ENCODE assay signal across 22 cellular contexts in the genomic region with DNA sequence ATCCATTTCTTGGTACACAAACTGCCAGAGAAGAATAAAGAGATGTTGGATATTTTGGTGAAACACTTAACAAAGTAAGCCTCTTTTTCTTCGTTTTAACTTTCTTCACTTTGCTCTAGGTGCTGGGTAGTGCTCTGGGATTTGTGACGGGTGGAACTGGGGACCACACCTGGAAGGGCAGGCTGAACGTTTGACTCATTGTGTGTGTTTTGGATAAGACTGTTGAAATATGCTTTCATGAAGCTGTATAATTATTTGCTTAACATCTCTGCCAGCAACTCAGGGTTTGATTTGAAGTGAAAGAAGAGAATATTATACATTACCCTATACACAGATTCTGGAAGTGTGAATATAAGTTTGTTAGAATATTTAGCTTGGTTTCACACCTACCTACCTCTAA.
DNase-seq lines count a peak whose midpoint lies in the region; ATAC-seq, FAIRE-seq and TF ChIP-seq lines count a peak whose summit lies in the region.
"Had no signal": no experiment of that assay in that cellular context is flagged by ENCODE, and none has a peak within 500 bp of the region (broad histone marks: within the 10 kb centered on the region; RNA-seq: fewer than 3 reads in every experiment).

No MANE protein-coding gene starts in this region.

- H3K9me3 ChIP-seq in mucosa of descending colon (no peaks in the 10 kb centered on the region), vagina (no peaks in the 10 kb centered on the region)
- H3K9me3 ChIP-seq: BLaER1 treated with 17β-estradiol and CSF1 and Interleukin-3, amounts not matched to agents 10 nM and 100 nM had no signal

- no peaks in the 10 kb centered on the region for H3K36me3 ChIP-seq in bronchial epithelial cell (ENCODE audit: control insufficient read depth, insufficient read depth, low read length)
- no peaks in the 10 kb centered on the region for H3K36me3 ChIP-seq in mucosa of descending colon (ENCODE audit: low read depth)
- no peaks in the 10 kb centered on the region for H3K36me3 ChIP-seq in vagina

- ATAC-seq in mucosa of descending colon (peak; percentile 94), GM21390 (IDR thresholded peaks at IDR 0.05; ENCODE audit: unreplicated experiment) (no peak)
- ATAC-seq: HepG2, Panc1 had no signal

- H3K4me3 ChIP-seq in bronchial epithelial cell (ENCODE audit: low read depth, low read length): no peak overlapping the region
- no peak overlapping the region for H3K4me3 ChIP-seq in mucosa of descending colon
- peak overlapping the region in 1 of 2 donors; percentile 12 for H3K4me3 ChIP-seq in vagina
- H3K4me3 ChIP-seq: BLaER1 treated with 17β-estradiol and CSF1 and Interleukin-3, amounts not matched to agents 10 nM and 100 nM had no signal

- no peaks in the 10 kb centered on the region for H3K27me3 ChIP-seq in bronchial epithelial cell (ENCODE audit: control insufficient read depth, insufficient read depth, low read length)
- no peaks in the 10 kb centered on the region for H3K27me3 ChIP-seq in vagina
- H3K27me3 ChIP-seq: BLaER1 treated with 17β-estradiol and CSF1 and Interleukin-3, amounts not matched to agents 10 nM and 100 nM had no signal

- TF ChIP-seq CTCF in bronchial epithelial cell (IDR thresholded peaks at IDR 0.05; ENCODE audit: insufficient read depth, low read length, severe bottlenecking) (no peak), mucosa of descending colon (IDR thresholded peaks at IDR 0.05) (no peak), vagina (IDR thresholded peaks at IDR 0.05) (no peak)

- no peak for TF ChIP-seq POLR2A in vagina (IDR thresholded peaks at IDR 0.05)

- H3K27ac ChIP-seq in vagina: peak overlapping the region; percentile 10
- H3K27ac ChIP-seq: BLaER1 treated with 17β-estradiol and CSF1 and Interleukin-3, amounts not matched to agents 10 nM and 100 nM had no signal

- intact Hi-C loops in mucosa of descending colon (cut with DNase I, micrococcal nuclease) (no loop called here), vagina (cut with DNase I) (no loop called here)

- DNase-seq in SIG-M5 treated with dmso at 0.1 percent for 504 hours (lab: John Stamatoyannopoulos, UW; ENCODE audit: unreplicated experiment) (peak; percentile 21), SIG-M5 (lab: John Stamatoyannopoulos, UW) (no peak), bronchial epithelial cell (ENCODE audit: low read depth) (peak; percentile 70), mucosa of descending colon (peak in 1 of 3 donors; percentile 31), vagina (ENCODE audit: extremely low spot score in 2 of 2) (no peak), MV-4-11 (lab: John Stamatoyannopoulos, UW) (no peak), germinal center (ENCODE audit: low spot score) (no peak)
- DNase-seq: 8988T; Calu3; CD4-positive, alpha-beta memory T cell; DMS153; GF-D8; KBM-7; NCI-H1092 treated with DMSO at 0.1 percent for 48 hours; NCI-H1436 treated with DMSO at 0.1 percent for 48 hours; NCI-H1930; NCI-H69 had no signal

- no peak for FAIRE-seq in bronchial epithelial cell (lab: Jason Lieb, UNC)
- FAIRE-seq: H54, HepG2 had no signal

- H3K4me1 ChIP-seq in mucosa of descending colon (ENCODE audit: low read depth) (peaks cover 7% of the 10 kb centered on the region), vagina (peaks cover 2% of the 10 kb centered on the region)

Comparison
In these comparisons a context has a peak if more than half of its experiments do, and no peak if none do; other contexts are left out.
1. DNase-seq: peak in SIG-M5 treated with dmso at 0.1 percent for 504 hours (single experiment) and bronchial epithelial cell (single experiment); none in SIG-M5 (single experiment), vagina (0 of 2), MV-4-11 (single experiment) and germinal center (single experiment).